In genomic region chr2:103276869-103277268, GRCh38 we compare ENCODE assay signal across 27 cellular contexts.
"Had no signal": no experiment of that assay in that cellular context is flagged by ENCODE, and none has a peak within 500 bp of the region (broad histone marks: within the 10 kb centered on the region; RNA-seq: fewer than 3 reads in every experiment).

No MANE protein-coding gene starts in this region.

- H3K4me1 ChIP-seq: esophagus squamous epithelium, gastroesophageal sphincter, heart right ventricle had no signal

- H3K79me2 ChIP-seq: hepatocyte had no signal

- H3K4me2 ChIP-seq: hepatocyte had no signal

- H3K4me3 ChIP-seq: esophagus squamous epithelium, gastroesophageal sphincter, heart right ventricle, hepatocyte had no signal

- H3K9me3 ChIP-seq: esophagus squamous epithelium, gastroesophageal sphincter had no signal

- H3K27me3 ChIP-seq: esophagus squamous epithelium, gastroesophageal sphincter, hepatocyte had no signal

- DNase-seq: activated B cell treated with CpG ODN at 0.5 μM for 24 hours; activated CD4-positive, alpha-beta T cell treated with anti-CD3 and anti-CD28 coated beads for 48 hours; activated CD4-positive, alpha-beta T cell treated with anti-CD3 and anti-CD28 coated beads, Interleukin-2, amount 50 U/mL, for 1 hour; activated CD4-positive, alpha-beta T cell treated with anti-CD3 and anti-CD28 coated beads, Interleukin-2, amount 50 U/mL, for 48 hours; activated CD8-positive, alpha-beta memory T cell treated with anti-CD3 and anti-CD28 coated beads for 24 hours; activated CD8-positive, alpha-beta T cell treated with anti-CD3 and anti-CD28 coated beads for 36 hours; activated effector memory CD4-positive, alpha-beta T cell treated with Interleukin-2 at 50 U/mL for 16 hours; activated gamma-delta T cell treated with Interleukin-2 at 50 U/mL for 16 hours; activated naive CD4-positive, alpha-beta T cell treated with anti-CD3 and anti-CD28 coated beads, Interleukin-2, amount 50 U/mL, for 16 hours; activated naive CD4-positive, alpha-beta T cell treated with Interleukin-2 at 50 U/mL for 16 hours; activated T-cell treated with anti-CD3 and anti-CD28 coated beads, Interleukin-2, amount 50 U/mL, for 4 hours; amniotic stem cell; anterior cingulate cortex; caudate nucleus; cortex of kidney; dermis blood vessel endothelial cell; effector CD4-positive, alpha-beta T cell; esophagus squamous epithelium; foreskin melanocyte; heart right ventricle; T1000; WERI-Rb-1 had no signal

- ATAC-seq: activated CD4-positive, CD25-positive, alpha-beta regulatory T cell treated with anti-CD3 and anti-CD28 coated beads, Interleukin-2, amount 50 U/mL, for 24 hours; activated CD8-positive, alpha-beta T cell treated with anti-CD3 and anti-CD28 coated beads for 36 hours; activated T-cell treated with anti-CD3 and anti-CD28 coated beads, Interleukin-2, amount 50 U/mL, for 4 hours; activated T-helper 17 cell treated with anti-CD3 and anti-CD28 coated beads, Interleukin-2, amount 50 U/mL, for 72 hours; gastroesophageal sphincter; heart right ventricle had no signal

- H2AFZ ChIP-seq: hepatocyte had no signal

- H3K27ac ChIP-seq: epithelial cell of prostate, esophagus squamous epithelium, gastroesophageal sphincter, heart right ventricle, hepatocyte, WERI-Rb-1 had no signal

- H3K36me3 ChIP-seq: esophagus squamous epithelium, gastroesophageal sphincter, heart right ventricle, WERI-Rb-1 had no signal
